Comparison of ENCODE assay signal across 16 cellular contexts in genomic region chr16:645852-646678, GRCh38. TPM values are rescaled to one million over a fixed set of nuclear protein-coding genes. Genes with fewer than 3 reads are reported as not detected.
DNase-seq lines count a peak whose midpoint lies in the region; ATAC-seq and TF ChIP-seq lines count a peak whose summit lies in the region.
"Had no signal": no experiment of that assay in that cellular context is flagged by ENCODE, and none has a peak within 500 bp of the region (broad histone marks: within the 10 kb centered on the region; RNA-seq: fewer than 3 reads in every experiment).

No MANE protein-coding gene starts in this region.

- H2BK12ac ChIP-seq in trophoblast cell (ENCODE audit: low read length), result no peak overlapping the region

- no peaks in the 10 kb centered on the region for H3K36me3 ChIP-seq in Peyer's patch
- peaks cover 0 to 4% of the 10 kb centered on the region in 2 experiments for H3K36me3 ChIP-seq in trophoblast cell (ENCODE audit: control insufficient read depth in 1 of 2, insufficient read depth in 2 of 2, low read length in 2 of 2)

- peaks cover 13% of the 10 kb centered on the region for H3K4me1 Mint-ChIP-seq in mesothelial cell of epicardium
- H3K4me1 Mint-ChIP-seq in osteocyte (ENCODE audit: unreplicated experiment), result peaks cover 31% of the 10 kb centered on the region

- TF ChIP-seq CTCF in Peyer's patch (IDR thresholded peaks at IDR 0.05) (no peak), mesothelial cell of epicardium (IDR thresholded peaks at IDR 0.05; ENCODE audit: unreplicated experiment) (no peak), osteocyte (IDR thresholded peaks at IDR 0.05) (no peak)

- H3K27me3 ChIP-seq in Peyer's patch (no peaks in the 10 kb centered on the region), trophoblast cell (ENCODE audit: insufficient read depth, low read length) (no peaks in the 10 kb centered on the region)

- H3K9me3 ChIP-seq in Peyer's patch (no peaks in the 10 kb centered on the region), trophoblast cell (ENCODE audit: insufficient read depth, low read depth, low read length) (peaks cover 1% of the 10 kb centered on the region)

- H4K91ac ChIP-seq in trophoblast cell (ENCODE audit: low read depth, low read length), result no peak overlapping the region

- intact Hi-C loops in left ventricle myocardium superior (cut with micrococcal nuclease), result no loop called here

- no peak overlapping the region for H3K23ac ChIP-seq in trophoblast cell (ENCODE audit: low read length)

- peak overlapping the region in 3 of 4 donors; percentile 90 to 98 (median 95) for H3K27ac ChIP-seq in Peyer's patch
- no peak overlapping the region for H3K27ac ChIP-seq in trophoblast cell (ENCODE audit: low read depth, low read length)

- TF ChIP-seq POLR2A in Peyer's patch (IDR thresholded peaks at IDR 0.05), result peak; percentile 56 to 83

- no peak overlapping the region for H3K18ac ChIP-seq in trophoblast cell (ENCODE audit: low read length)

- no peaks in the 10 kb centered on the region for H3K27me3 Mint-ChIP-seq in mesothelial cell of epicardium (ENCODE audit: low read depth)
- no peaks in the 10 kb centered on the region for H3K27me3 Mint-ChIP-seq in osteocyte (ENCODE audit: unreplicated experiment)
- H3K27me3 Mint-ChIP-seq: memory B cell, T-cell had no signal

- no peak overlapping the region for H4K12ac ChIP-seq in trophoblast cell (ENCODE audit: low read depth, low read length)

- no peak overlapping the region for H3K9ac ChIP-seq in trophoblast cell (ENCODE audit: low read length)

- no CpG with 5 or more reads among the region's 32 CpGs for WGBS in trophoblast cell (ENCODE audit: extremely low coverage, insufficient coverage, insufficient read length)

- peak; percentile 52 for ATAC-seq in left ventricle myocardium superior
- ATAC-seq: T-cell had no signal

- H3K79me1 ChIP-seq in trophoblast cell (ENCODE audit: low read length), result peaks cover 21% of the 10 kb centered on the region

- H3K27ac Mint-ChIP-seq in mesothelial cell of epicardium, result no peak overlapping the region
- H3K27ac Mint-ChIP-seq in osteocyte (ENCODE audit: unreplicated experiment), result no peak overlapping the region
- H3K27ac Mint-ChIP-seq: memory B cell, T-cell had no signal

- no peak overlapping the region for H2BK5ac ChIP-seq in trophoblast cell (ENCODE audit: low read depth, low read length, poor library complexity)

- peak; percentile 49 for DNase-seq in Daoy (ENCODE audit: low read depth)
- peak in 2 of 3 donors; percentile 89 to 90 for DNase-seq in Peyer's patch
- peak; percentile 88 for DNase-seq in left ventricle myocardium superior
- peak; percentile 86 to 91 for DNase-seq in trophoblast cell
- DNase-seq in mesothelial cell of epicardium (ENCODE audit: low spot score in 2 of 2, unreplicated experiment in 2 of 2), result no peak
- DNase-seq in NCI-H82 (lab: John Stamatoyannopoulos, UW), result no peak
- DNase-seq in NCI-H1105 treated with DMSO at 0.1 percent for 48 hours (lab: John Stamatoyannopoulos, UW), result no peak
- DNase-seq in osteocyte (ENCODE audit: extremely low spot score, unreplicated experiment), result no peak
- DNase-seq: activated CD8-positive, alpha-beta memory T cell treated with anti-CD3 and anti-CD28 coated beads, Interleukin-2, amount 50 U/mL, for 4 hours; activated naive CD4-positive, alpha-beta T cell treated with anti-CD3 and anti-CD28 coated beads, Interleukin-2, amount 50 U/mL, for 16 hours; DMS79 treated with DMSO at 0.1 percent for 48 hours; NCI-H1092; NCI-H226; stimulated activated CD4-positive, alpha-beta T cell treated with anti-CD3 and anti-CD28 coated beads, Interleukin-12 subunit alpha, Interleukin-12 subunit beta, amount 100 ng/mL, for 4 hours; T-cell had no signal

- no peak overlapping the region for H2AK5ac ChIP-seq in trophoblast cell (ENCODE audit: low read length)

- no peak overlapping the region for H3K4me2 ChIP-seq in trophoblast cell (ENCODE audit: low read length)

- H3K4ac ChIP-seq in trophoblast cell (ENCODE audit: low read depth, low read length), result no peak overlapping the region

- no peak overlapping the region for H3K14ac ChIP-seq in trophoblast cell (ENCODE audit: low read length)

- no peak overlapping the region for H2BK120ac ChIP-seq in trophoblast cell (ENCODE audit: insufficient read depth, low read length, poor library complexity)

- no peaks in the 10 kb centered on the region for H3K9me3 Mint-ChIP-seq in mesothelial cell of epicardium
- no peaks in the 10 kb centered on the region for H3K9me3 Mint-ChIP-seq in osteocyte (ENCODE audit: unreplicated experiment)
- H3K9me3 Mint-ChIP-seq: memory B cell, T-cell had no signal

- H3K36me3 Mint-ChIP-seq in mesothelial cell of epicardium (no peaks in the 10 kb centered on the region), osteocyte (ENCODE audit: unreplicated experiment) (no peaks in the 10 kb centered on the region)
- H3K36me3 Mint-ChIP-seq: memory B cell, T-cell had no signal

- no peak overlapping the region for H4K8ac ChIP-seq in trophoblast cell (ENCODE audit: low read depth, low read length)

- H3K4me3 Mint-ChIP-seq in mesothelial cell of epicardium (no peak overlapping the region), osteocyte (ENCODE audit: unreplicated experiment) (no peak overlapping the region)
- H3K4me3 Mint-ChIP-seq: memory B cell had no signal

- peaks cover 0 to 62% (median 21%) of the 10 kb centered on the region in 4 donors for H3K4me1 ChIP-seq in Peyer's patch
- peaks cover 20 to 33% of the 10 kb centered on the region in 2 experiments for H3K4me1 ChIP-seq in trophoblast cell (ENCODE audit: control insufficient read depth in 1 of 2, insufficient read depth in 2 of 2, low read length in 2 of 2)

- no peak overlapping the region for H2AFZ ChIP-seq in trophoblast cell (ENCODE audit: insufficient read depth, low read length, poor library complexity)

- H3K4me3 ChIP-seq in Peyer's patch (peak overlapping the region in 2 of 4 donors; percentile 65 to 80), trophoblast cell (ENCODE audit: low read depth, low read length) (no peak overlapping the region)

- H3K79me2 ChIP-seq in trophoblast cell (ENCODE audit: control insufficient read depth, insufficient read depth, low read length, poor library complexity), result peaks cover 12% of the 10 kb centered on the region

RNA-seq across cellular contexts. Expression of gene WDR90, which starts 3.1 kb away (rescaled TPM):
- 11.7 and 20.9 TPM in 2 replicates for total RNA-seq in Daoy (2014; rRNA removed; shearing (Covaris generic))
- total RNA-seq in Peyer's patch (100 to 1,000 TPM in 2 of 4 donors, 10 to 100 TPM in 2; 29.8 to 154 (median 73.6) TPM), left ventricle myocardium superior (10.9 TPM), mesothelial cell of epicardium (75.9 to 86.9 TPM (median 77.2 TPM) in 3 replicates), osteocyte (28.2 and 38.9 TPM in 2 replicates)
- 12.2 and 12.5 TPM in 2 replicates for polyA plus RNA-seq in trophoblast cell (2013)

RNA-seq across cellular contexts. Expression of gene MCRIP2, which starts 4.4 kb away (rescaled TPM):
- total RNA-seq in Daoy (2014; rRNA removed; shearing (Covaris generic)), result 39.1 and 39.2 TPM in 2 replicates
- 100 to 1,000 TPM; 114 to 260 (median 222) TPM for total RNA-seq in Peyer's patch
- total RNA-seq in left ventricle myocardium superior, result 187 TPM
- 15.7 and 16.9 TPM in 2 replicates for polyA plus RNA-seq in trophoblast cell (2013)
- 20.5 to 24.6 TPM (median 21.7 TPM) in 3 replicates for total RNA-seq in mesothelial cell of epicardium
- 11.3 and 14.8 TPM in 2 replicates for total RNA-seq in osteocyte

RNA-seq across cellular contexts. Expression of gene METTL26, which starts 10.0 kb away (rescaled TPM):
- total RNA-seq in Daoy (2014; rRNA removed; shearing (Covaris generic)), result 82.5 and 97.6 TPM in 2 replicates
- total RNA-seq in Peyer's patch, result 100 to 1,000 TPM in 1 of 4 donors, 10 to 100 TPM in 3; 44.5 to 153 (median 60.2) TPM
- total RNA-seq in left ventricle myocardium superior, result 62.2 TPM
- 67.5 and 72.3 TPM in 2 replicates for polyA plus RNA-seq in trophoblast cell (2013)
- 72.1 to 74.0 TPM (median 73.2 TPM) in 3 replicates for total RNA-seq in mesothelial cell of epicardium
- total RNA-seq in osteocyte, result 58.2 and 69.8 TPM in 2 replicates

RNA-seq across cellular contexts. Expression of gene WFIKKN1, which starts 15.3 kb away (rescaled TPM):
- 0.09 TPM in 1 of 2 replicates, not detected in the other for total RNA-seq in Daoy (2014; rRNA removed; shearing (Covaris generic))
- total RNA-seq in Peyer's patch (1 to 10 TPM; 2.5 to 6.2 (median 3.8) TPM), left ventricle myocardium superior (0.10 TPM), mesothelial cell of epicardium (0.47 to 0.94 TPM (median 0.84 TPM) in 3 replicates), osteocyte (0.47 and 0.56 TPM in 2 replicates)
- 13.1 and 14.9 TPM in 2 replicates for polyA plus RNA-seq in trophoblast cell (2013)

RNA-seq across cellular contexts. Expression of gene RHOT2, which starts 21.9 kb away (rescaled TPM):
- 38.7 and 42.9 TPM in 2 replicates for total RNA-seq in Daoy (2014; rRNA removed; shearing (Covaris generic))
- total RNA-seq in Peyer's patch (100 to 1,000 TPM; 110 to 416 (median 239) TPM), left ventricle myocardium superior (88.8 TPM), mesothelial cell of epicardium (190 to 207 TPM (median 194 TPM) in 3 replicates), osteocyte (125 and 126 TPM in 2 replicates)
- polyA plus RNA-seq in trophoblast cell (2013), result 74.5 and 75.8 TPM in 2 replicates

Comparison
In these comparisons a context has a peak if more than half of its experiments do, and no peak if none do; other contexts are left out.
1. DNase-seq: peak in Daoy (single experiment), Peyer's patch (2 of 3), left ventricle myocardium superior (single experiment) and trophoblast cell (2 of 2); none in mesothelial cell of epicardium (0 of 2), NCI-H82 (single experiment), NCI-H1105 treated with DMSO at 0.1 percent for 48 hours (single experiment) and osteocyte (single experiment).